Comparison of ENCODE assay signal across 10 cellular contexts in genomic region chr11:47154738-47155570, GRCh38. TPM values are rescaled to one million over a fixed set of nuclear protein-coding genes. Genes with fewer than 3 reads are reported as not detected.
A peak's percentile ranks its signal among the peaks of the same experiment; 100 is the strongest.
DNase-seq lines count a peak whose midpoint lies in the region; ATAC-seq, FAIRE-seq and TF ChIP-seq lines count a peak whose summit lies in the region.
"Had no signal": no experiment of that assay in that cellular context is flagged by ENCODE, and none has a peak within 500 bp of the region (broad histone marks: within the 10 kb centered on the region; RNA-seq: fewer than 3 reads in every experiment).

No MANE protein-coding gene starts in this region.

- peaks cover 20% of the 10 kb centered on the region for H3K4me1 Mint-ChIP-seq in GM23338
- peaks cover 41% of the 10 kb centered on the region for H3K4me1 Mint-ChIP-seq in activated CD8-positive, alpha-beta T cell treated with anti-CD3 and anti-CD28 coated beads, Interleukin-2, amount 10 ng/mL, durations not matched to agents 7 days and 5 days (ENCODE audit: low read depth)

- no peaks in the 10 kb centered on the region; the same call in 2 of the 3 replicates for H3K36me3 Mint-ChIP-seq in GM23338 (ENCODE audit: low read depth)
- H3K36me3 Mint-ChIP-seq in activated CD8-positive, alpha-beta T cell treated with anti-CD3 and anti-CD28 coated beads, Interleukin-2, amount 10 ng/mL, durations not matched to agents 7 days and 5 days (ENCODE audit: low read depth) = peaks cover 2% of the 10 kb centered on the region

- H3K4me3 ChIP-seq in BLaER1 (no peak overlapping the region), GM23338 (no peak overlapping the region), iPS-20b (ENCODE audit: low read length) (no peak overlapping the region)

- H3K4me3 Mint-ChIP-seq in GM23338 = no peak overlapping the region
- peak overlapping the region; percentile 65 for H3K4me3 Mint-ChIP-seq in activated CD8-positive, alpha-beta T cell treated with anti-CD3 and anti-CD28 coated beads, Interleukin-2, amount 10 ng/mL, durations not matched to agents 7 days and 5 days

- no peak for FAIRE-seq in D721Med (lab: Jason Lieb, UNC)

- no peak overlapping the region for H3K27ac Mint-ChIP-seq in GM23338
- H3K27ac Mint-ChIP-seq in activated CD8-positive, alpha-beta T cell treated with anti-CD3 and anti-CD28 coated beads, Interleukin-2, amount 10 ng/mL, durations not matched to agents 7 days and 5 days = peak overlapping the region; percentile 92

- H3K27me3 ChIP-seq in BLaER1 (no peaks in the 10 kb centered on the region), GM23338 (ENCODE audit: insufficient read depth) (no peaks in the 10 kb centered on the region), iPS-20b (ENCODE audit: insufficient read depth, low read length) (no peaks in the 10 kb centered on the region)

- H3K9me3 Mint-ChIP-seq in GM23338 = no peaks in the 10 kb centered on the region
- no peaks in the 10 kb centered on the region for H3K9me3 Mint-ChIP-seq in activated CD8-positive, alpha-beta T cell treated with anti-CD3 and anti-CD28 coated beads, Interleukin-2, amount 10 ng/mL, durations not matched to agents 7 days and 5 days (ENCODE audit: insufficient read depth)

- ATAC-seq in GM23338 = no peak
- peak; percentile 90 for ATAC-seq in activated CD8-positive, alpha-beta T cell treated with anti-CD3 and anti-CD28 coated beads, Interleukin-2, amount 10 ng/mL, durations not matched to agents 7 days and 5 days
- ATAC-seq: left ventricle myocardium superior had no signal

- TF ChIP-seq CTCF in GM23338 (conservative IDR thresholded peaks at IDR 0.05; ENCODE audit: low read depth in 2 of 2) (no peak), D721Med (IDR thresholded peaks at IDR 0.05; ENCODE audit: insufficient read depth, missing control alignments) (no peak)

- peaks cover 45% of the 10 kb centered on the region for H4K20me1 ChIP-seq in BLaER1
- H4K20me1 ChIP-seq in GM23338 (replicated peaks; ENCODE audit: insufficient read depth) = no peaks in the 10 kb centered on the region; the same call in 1 of the 2 replicates

- H3K9ac ChIP-seq in BLaER1 (no peak overlapping the region; the same call in 1 of the 2 replicates), iPS-20b (ENCODE audit: low read depth, low read length) (0 out of 2 replicates have a peak overlapping the region, but pooled peaks have one; percentile 34)

- peaks cover 7% of the 10 kb centered on the region for H3K27me3 Mint-ChIP-seq in GM23338 (ENCODE audit: insufficient read depth, low read depth, poor library complexity)
- no peaks in the 10 kb centered on the region for H3K27me3 Mint-ChIP-seq in activated CD8-positive, alpha-beta T cell treated with anti-CD3 and anti-CD28 coated beads, Interleukin-2, amount 10 ng/mL, durations not matched to agents 7 days and 5 days (ENCODE audit: low read depth)

- H3K27ac ChIP-seq in BLaER1 (no peak overlapping the region), GM23338 (ENCODE audit: low read depth) (0 out of 2 replicates have a peak overlapping the region, but pooled peaks have one; percentile 9), iPS-20b (ENCODE audit: low read length) (no peak overlapping the region)

- no peak overlapping the region for H2AFZ ChIP-seq in GM23338

- H3K9me2 ChIP-seq in GM23338 (ENCODE audit: insufficient read depth) = no peaks in the 10 kb centered on the region

- H3K4me1 ChIP-seq in BLaER1 (peaks cover 65% of the 10 kb centered on the region), GM23338 (ENCODE audit: insufficient read depth) (peaks cover 6% of the 10 kb centered on the region), iPS-20b (ENCODE audit: insufficient read depth, low read length) (peaks cover 11% of the 10 kb centered on the region)

- H3K9me3 ChIP-seq in BLaER1 (no peaks in the 10 kb centered on the region), iPS-20b (ENCODE audit: insufficient read depth, low read depth, low read length) (no peaks in the 10 kb centered on the region)

- no peaks in the 10 kb centered on the region for H3F3A ChIP-seq in GM23338 (replicated peaks; ENCODE audit: low read depth)

- H3K4me2 ChIP-seq in BLaER1 (peak overlapping the region; percentile 75), GM23338 (no peak overlapping the region)

- H3K36me3 ChIP-seq in BLaER1 (peaks cover 38% of the 10 kb centered on the region), GM23338 (ENCODE audit: insufficient read depth) (no peaks in the 10 kb centered on the region), iPS-20b (ENCODE audit: insufficient read depth, low read depth, low read length) (no peaks in the 10 kb centered on the region)

- CTCF ChIA-PET in activated CD8-positive, alpha-beta T cell treated with anti-CD3 and anti-CD28 coated beads, Interleukin-2, amount 10 ng/mL, durations not matched to agents 7 days and 5 days (lab: Charles Lee) = interaction anchor here (1.0 to 4.5 kb wide), 14 partner anchors 8 to 261 kb away, joined by 3 to 62 read pairs (median 7); partner anchors contain the start of gene CSTPP1

- POLR2A ChIA-PET in activated CD8-positive, alpha-beta T cell treated with anti-CD3 and anti-CD28 coated beads, Interleukin-2, amount 10 ng/mL, durations not matched to agents 7 days and 5 days (lab: Charles Lee) = interaction anchor here (0.6 to 1.4 kb wide), 6 partner anchors 10 to 912 kb away, joined by 3 read pairs; partner anchors contain the start of genes ACP2 and DDB2

- DNase-seq in GM23338 (ENCODE audit: low spot score) (no peak), NCI-H2107 treated with DMSO at 0.1 percent for 48 hours (lab: John Stamatoyannopoulos, UW; ENCODE audit: unreplicated experiment) (no peak), NCI-H1930 (lab: John Stamatoyannopoulos, UW) (no peak), ureter (ENCODE audit: low spot score) (no peak), D721Med (ENCODE audit: insufficient read length, low spot score) (no peak)
- peak; percentile 78 for DNase-seq in activated CD8-positive, alpha-beta T cell treated with anti-CD3 and anti-CD28 coated beads, Interleukin-2, amount 10 ng/mL, durations not matched to agents 7 days and 5 days
- DNase-seq: left ventricle myocardium superior, NCI-H524 had no signal

- H3K79me2 ChIP-seq in GM23338 (replicated peaks; ENCODE audit: insufficient read depth) = no peaks in the 10 kb centered on the region

TF ChIP-seq in GM23338, 12 proteins besides CTCF, POLR2A, EP300 and RAD21 (continues in another document):
- no peak for TF ChIP-seq NANOG (IDR thresholded peaks at IDR 0.05; ENCODE audit: borderline replicate concordance)

RNA-seq across cellular contexts. Expression of gene ARFGAP2, which starts 21.7 kb away (rescaled TPM):
- total RNA-seq in GM23338 (2014; rRNA removed; shearing (Covaris generic)) = 111 and 122 TPM in 2 replicates
- 24.2 and 25.6 TPM in 2 replicates for polyA plus RNA-seq in GM23338 (2016; fragmentation: Nextera tagmentation; extraction: Ambion mirVana)
- 100 to 1,000 TPM in 1 of 2 experiments, 10 to 100 TPM in 1; 89.6 to 102 TPM for total RNA-seq in activated CD8-positive, alpha-beta T cell treated with anti-CD3 and anti-CD28 coated beads, Interleukin-2, amount 10 ng/mL, durations not matched to agents 7 days and 5 days
- total RNA-seq in ureter = 105 TPM

RNA-seq across cellular contexts. Expression of gene PACSIN3, which starts 31.3 kb away (rescaled TPM):
- total RNA-seq in GM23338 (2014; rRNA removed; shearing (Covaris generic)) = 66.5 and 72.1 TPM in 2 replicates
- 38.8 and 39.6 TPM in 2 replicates for polyA plus RNA-seq in GM23338 (2016; fragmentation: Nextera tagmentation; extraction: Ambion mirVana)
- 1 to 10 TPM; 2.0 to 2.1 TPM for total RNA-seq in activated CD8-positive, alpha-beta T cell treated with anti-CD3 and anti-CD28 coated beads, Interleukin-2, amount 10 ng/mL, durations not matched to agents 7 days and 5 days
- 29.0 TPM for total RNA-seq in ureter

RNA-seq across cellular contexts. Expression of gene DDB2, which starts 59.8 kb away (rescaled TPM):
- total RNA-seq in GM23338 (2014; rRNA removed; shearing (Covaris generic)) = 62.5 and 63.1 TPM in 2 replicates
- 58.7 and 60.2 TPM in 2 replicates for polyA plus RNA-seq in GM23338 (2016; fragmentation: Nextera tagmentation; extraction: Ambion mirVana)
- total RNA-seq in activated CD8-positive, alpha-beta T cell treated with anti-CD3 and anti-CD28 coated beads, Interleukin-2, amount 10 ng/mL, durations not matched to agents 7 days and 5 days = 100 to 1,000 TPM; 164 to 171 TPM
- 57.9 TPM for total RNA-seq in ureter
